In genomic region chr19:41821003-41821735, GRCh38 we compare ENCODE assay signal across 8 cellular contexts. TPM values are rescaled to one million over a fixed set of nuclear protein-coding genes. Genes with fewer than 3 reads are reported as not detected.
A peak's percentile ranks its signal among the peaks of the same experiment; 100 is the strongest.
DNase-seq lines count a peak whose midpoint lies in the region; ATAC-seq and TF ChIP-seq lines count a peak whose summit lies in the region.

No MANE protein-coding gene starts in this region.

- no peak overlapping the region for H3K4me3 ChIP-seq in CD4-positive, CD25-positive, alpha-beta regulatory T cell (ENCODE audit: low read depth, low read length)
- H3K4me3 ChIP-seq in neutrophil (ENCODE audit: low read depth in 1 of 2, low read length in 1 of 2), result no peak overlapping the region

- no peaks in the 10 kb centered on the region for H3K36me3 ChIP-seq in CD4-positive, CD25-positive, alpha-beta regulatory T cell (ENCODE audit: control insufficient read depth, insufficient read depth, low read length)
- peaks cover 3% of the 10 kb centered on the region for H3K36me3 ChIP-seq in neutrophil

- H3K9ac ChIP-seq in H9 (ENCODE audit: extremely low read depth, insufficient read length, low read length), result no peak overlapping the region

- no peaks in the 10 kb centered on the region for H3K36me3 Mint-ChIP-seq in CD4-positive, CD25-positive, alpha-beta regulatory T cell
- H3K36me3 Mint-ChIP-seq in H9 (ENCODE audit: insufficient read depth in 1 of 3, low read depth in 3 of 3), result peaks cover 0 to 17% (median 0%) of the 10 kb centered on the region in 3 experiments; a peak in 3 of 7 replicates

- no peak overlapping the region for H3K4me3 Mint-ChIP-seq in CD4-positive, CD25-positive, alpha-beta regulatory T cell
- H3K4me3 Mint-ChIP-seq in H9, result no peak overlapping the region

- no peak for TF ChIP-seq POLR2A in erythroblast (IDR thresholded peaks at IDR 0.05; ENCODE audit: low read length)

- TF ChIP-seq CTCF in H9 (conservative IDR thresholded peaks at IDR 0.05) (peak; percentile 60), neutrophil (IDR thresholded peaks at IDR 0.05) (peak; percentile 90)

- H2BK5ac ChIP-seq in H9 (ENCODE audit: insufficient read length, low read length), result no peak overlapping the region

- H3K27me3 Mint-ChIP-seq in CD4-positive, CD25-positive, alpha-beta regulatory T cell, result peaks cover 37% of the 10 kb centered on the region
- peaks cover 3% of the 10 kb centered on the region; the same call in 1 of the 2 replicates for H3K27me3 Mint-ChIP-seq in H9 (ENCODE audit: low read depth)

- no peaks in the 10 kb centered on the region for H3K23me2 ChIP-seq in H9 (ENCODE audit: insufficient read length, low read depth, low read length, poor library complexity, severe bottlenecking)

- H4K91ac ChIP-seq in H9 (ENCODE audit: insufficient read length, low read depth, low read length), result no peak overlapping the region

- H3K18ac ChIP-seq in H9 (ENCODE audit: insufficient read length, low read depth, low read length), result no peak overlapping the region

- peak; percentile 14 to 63 (median 56) for DNase-seq in CD4-positive, CD25-positive, alpha-beta regulatory T cell
- DNase-seq in H9 (peak; percentile 76), NCI-H460 (ENCODE audit: extremely low read depth, low read depth) (peak; percentile 37), erythroblast (lab: John Stamatoyannopoulos, UW) (peak; percentile 34 to 60)
- peak; percentile 15 to 21 for DNase-seq in activated CD4-positive, alpha-beta T cell treated with anti-CD3 and anti-CD28 coated beads, Interleukin-2, amount 50 U/mL, for 4 hours

- no peaks in the 10 kb centered on the region for H3K9me3 ChIP-seq in CD4-positive, CD25-positive, alpha-beta regulatory T cell (ENCODE audit: control insufficient read depth in 2 of 2, low read length in 2 of 2)
- no peaks in the 10 kb centered on the region for H3K9me3 ChIP-seq in H9 (ENCODE audit: control insufficient read depth, low read depth, low read length)
- no peaks in the 10 kb centered on the region for H3K9me3 ChIP-seq in neutrophil

- no peak overlapping the region for H3K56ac ChIP-seq in H9 (ENCODE audit: insufficient read length, low read depth, low read length)

- H3K9me3 Mint-ChIP-seq in CD4-positive, CD25-positive, alpha-beta regulatory T cell, result peaks cover 0 to 2% (median 0%) of the 10 kb centered on the region in 7 donors
- peaks cover 9 to 76% of the 10 kb centered on the region in 2 experiments; a peak in 4 of 5 replicates for H3K9me3 Mint-ChIP-seq in H9

- no peak overlapping the region for H2BK20ac ChIP-seq in H9 (ENCODE audit: low read depth, low read length, poor library complexity, severe bottlenecking)

- no peak overlapping the region for H2AK5ac ChIP-seq in H9 (ENCODE audit: insufficient read length, low read length)

- H4K20me1 ChIP-seq in H9 (ENCODE audit: control insufficient read depth, insufficient read depth, insufficient read length), result no peaks in the 10 kb centered on the region

- H2BK120ac ChIP-seq in H9 (ENCODE audit: low read depth, low read length, poor library complexity, severe bottlenecking), result no peak overlapping the region

- no peak overlapping the region for H3T11ph ChIP-seq in H9 (ENCODE audit: low read length)

- H3K79me2 ChIP-seq in H9 (ENCODE audit: insufficient read depth, low read length), result no peaks in the 10 kb centered on the region

- no peak overlapping the region for H2AFZ ChIP-seq in H9 (ENCODE audit: low read length)

- H3K27me3 ChIP-seq in CD4-positive, CD25-positive, alpha-beta regulatory T cell (ENCODE audit: control insufficient read depth, insufficient read depth, low read length), result peaks cover 2% of the 10 kb centered on the region
- H3K27me3 ChIP-seq in H9 (ENCODE audit: insufficient read depth, low read length) (no peaks in the 10 kb centered on the region), neutrophil (peaks cover 1% of the 10 kb centered on the region)

- WGBS in H9 (ENCODE audit: extremely low coverage, insufficient read length, low lambda C conversion rate), result no CpG with 5 or more reads among the region's 12 CpGs

- no peak overlapping the region for H3K27ac Mint-ChIP-seq in CD4-positive, CD25-positive, alpha-beta regulatory T cell
- H3K27ac Mint-ChIP-seq in H9, result no peak overlapping the region

- no peaks in the 10 kb centered on the region for H3K4me1 ChIP-seq in CD4-positive, CD25-positive, alpha-beta regulatory T cell (ENCODE audit: control insufficient read depth, insufficient read depth, low read length, poor library complexity, severe bottlenecking)
- H3K4me1 ChIP-seq in H9 (ENCODE audit: insufficient read depth, low read length) (no peaks in the 10 kb centered on the region), neutrophil (ENCODE audit: control insufficient read depth in 1 of 2, insufficient read depth in 1 of 2, low read depth in 1 of 2, low read length in 1 of 2) (peaks cover 24 to 29% of the 10 kb centered on the region in 2 experiments)

- no peak overlapping the region for H4K5ac ChIP-seq in H9 (ENCODE audit: insufficient read length, low read depth, low read length)

- H3K4me2 ChIP-seq in H9 (ENCODE audit: insufficient read depth, insufficient read length, low read length), result no peak overlapping the region

- H2BK12ac ChIP-seq in H9 (ENCODE audit: insufficient read length, low read depth, low read length), result no peak overlapping the region

- H2BK15ac ChIP-seq in H9 (ENCODE audit: low read depth, low read length), result no peak overlapping the region

- H3K4ac ChIP-seq in H9 (ENCODE audit: low read depth, low read length), result no peak overlapping the region

- H3K14ac ChIP-seq in H9 (ENCODE audit: insufficient read depth, low read length), result no peak overlapping the region

- peaks cover 0 to 3% (median 0%) of the 10 kb centered on the region in 4 donors for H3K4me1 Mint-ChIP-seq in CD4-positive, CD25-positive, alpha-beta regulatory T cell
- H3K4me1 Mint-ChIP-seq in H9, result no peaks in the 10 kb centered on the region

- H4K8ac ChIP-seq in H9 (replicated peaks; ENCODE audit: insufficient read length, low read depth, low read length), result no peak overlapping the region

- H3K79me1 ChIP-seq in H9 (ENCODE audit: insufficient read depth, low read depth, low read length, poor library complexity, severe bottlenecking), result no peaks in the 10 kb centered on the region

- peak; percentile 53 to 63 for ATAC-seq in CD4-positive, CD25-positive, alpha-beta regulatory T cell (ENCODE audit: low read depth in 2 of 2)
- no peak for ATAC-seq in HG03469 (IDR thresholded peaks at IDR 0.05; ENCODE audit: unreplicated experiment)
- no peak for ATAC-seq in HG03159 (IDR thresholded peaks at IDR 0.05; ENCODE audit: unreplicated experiment)

- no peak overlapping the region for H3K23ac ChIP-seq in H9 (ENCODE audit: insufficient read length, low read depth, low read length)

- H3K27ac ChIP-seq in CD4-positive, CD25-positive, alpha-beta regulatory T cell (ENCODE audit: insufficient read depth, low read length, poor library complexity, severe bottlenecking), result no peak overlapping the region
- H3K27ac ChIP-seq in H9 (ENCODE audit: insufficient read length, low read depth, low read length) (no peak overlapping the region), neutrophil (peak overlapping the region; percentile 68)

RNA-seq across cellular contexts. Expression of gene LYPD4, which starts 23.3 kb away (rescaled TPM):
- not detected for total RNA-seq in CD4-positive, CD25-positive, alpha-beta regulatory T cell
- polyA plus RNA-seq in CD4-positive, CD25-positive, alpha-beta regulatory T cell, result not detected
- not detected in 2 replicates for total RNA-seq in H9 (2021)
- not detected in 2 replicates for total RNA-seq in NCI-H460 (2014; rRNA removed; shearing (Covaris generic))
- not detected in 2 replicates for polyA plus RNA-seq in NCI-H460 (2014; cell fraction: nucleus; rRNA removed)

RNA-seq across cellular contexts. Expression of gene DMRTC2, which starts 23.7 kb away (rescaled TPM):
- total RNA-seq in CD4-positive, CD25-positive, alpha-beta regulatory T cell, result not detected
- polyA plus RNA-seq in CD4-positive, CD25-positive, alpha-beta regulatory T cell, result not detected
- not detected in 2 replicates for total RNA-seq in H9 (2021)
- total RNA-seq in NCI-H460 (2014; rRNA removed; shearing (Covaris generic)), result not detected in 2 replicates
- polyA plus RNA-seq in NCI-H460 (2014; cell fraction: nucleus; rRNA removed), result not detected in 2 replicates

RNA-seq across cellular contexts. Expression of gene CEACAM3, which starts 24.8 kb away (rescaled TPM):
- not detected for total RNA-seq in CD4-positive, CD25-positive, alpha-beta regulatory T cell
- not detected for polyA plus RNA-seq in CD4-positive, CD25-positive, alpha-beta regulatory T cell
- not detected in 2 replicates for total RNA-seq in H9 (2021)
- total RNA-seq in NCI-H460 (2014; rRNA removed; shearing (Covaris generic)), result not detected in 2 replicates
- not detected in 2 replicates for polyA plus RNA-seq in NCI-H460 (2014; cell fraction: nucleus; rRNA removed)

RNA-seq across cellular contexts. Expression of gene RPS19, which starts 38.9 kb away (rescaled TPM):
- total RNA-seq in CD4-positive, CD25-positive, alpha-beta regulatory T cell, result 2,081 TPM
- polyA plus RNA-seq in CD4-positive, CD25-positive, alpha-beta regulatory T cell, result 1,000 to 10,000 TPM; 3,595 to 5,716 (median 4,931) TPM
- total RNA-seq in H9 (2021), result 3,024 and 3,117 TPM in 2 replicates
- total RNA-seq in NCI-H460 (2014; rRNA removed; shearing (Covaris generic)), result 1,900 and 2,127 TPM in 2 replicates
- polyA plus RNA-seq in NCI-H460 (2014; cell fraction: nucleus; rRNA removed), result 348 and 1,934 TPM in 2 replicates

RNA-seq across cellular contexts. Expression of gene CD79A, which starts 55.9 kb away (rescaled TPM):
- 4.9 TPM for total RNA-seq in CD4-positive, CD25-positive, alpha-beta regulatory T cell
- polyA plus RNA-seq in CD4-positive, CD25-positive, alpha-beta regulatory T cell, result 10 to 100 TPM; 10.6 to 17.9 (median 16.4) TPM
- 0.22 and 0.39 TPM in 2 replicates for total RNA-seq in H9 (2021)
- not detected in 2 replicates for total RNA-seq in NCI-H460 (2014; rRNA removed; shearing (Covaris generic))
- polyA plus RNA-seq in NCI-H460 (2014; cell fraction: nucleus; rRNA removed), result not detected in 2 replicates

Comparison
In these comparisons a context has a peak if more than half of its experiments do, and no peak if none do; other contexts are left out.
1. ATAC-seq: peak in CD4-positive, CD25-positive, alpha-beta regulatory T cell (2 of 2); none in HG03469 (single experiment) and HG03159 (single experiment).
2. DNase-seq: peak in every context shown above with its lines; median percentile 76 in H9; 56 in CD4-positive, CD25-positive, alpha-beta regulatory T cell; 47 in erythroblast; 37 in NCI-H460; 18 in activated CD4-positive, alpha-beta T cell treated with anti-CD3 and anti-CD28 coated beads, Interleukin-2, amount 50 U/mL, for 4 hours.